ENCODE assay signal across 23 cellular contexts in genomic region chr1:165882168-165882837, GRCh38. TPM values are rescaled to one million over a fixed set of nuclear protein-coding genes. Genes with fewer than 3 reads are reported as not detected.
DNase-seq lines count a peak whose midpoint lies in the region; ATAC-seq and TF ChIP-seq lines count a peak whose summit lies in the region.
"Had no signal": no experiment of that assay in that cellular context is flagged by ENCODE, and none has a peak within 500 bp of the region (broad histone marks: within the 10 kb centered on the region; RNA-seq: fewer than 3 reads in every experiment).

No MANE protein-coding gene starts in this region.

- no peak overlapping the region for H3K4me2 ChIP-seq in MM.1S (ENCODE audit: low read depth, low read length)

- intact Hi-C loops in activated naive CD4-positive, alpha-beta T cell treated with anti-CD3 and anti-CD28 coated beads for 36 hours (cut with micrococcal nuclease), result no loop called here
- intact Hi-C loops in stomach (cut with DNase I; ENCODE audit: low total_unique reads), result no loop called here

- H3K27me3 Mint-ChIP-seq in activated naive CD4-positive, alpha-beta T cell treated with anti-CD3 and anti-CD28 coated beads for 36 hours (ENCODE audit: low read depth), result no peaks in the 10 kb centered on the region
- H3K27me3 Mint-ChIP-seq in WTC11 (ENCODE audit: low read depth), result no peaks in the 10 kb centered on the region
- no peaks in the 10 kb centered on the region for H3K27me3 Mint-ChIP-seq in progenitor cell of endocrine pancreas
- H3K27me3 Mint-ChIP-seq: CD4-positive, CD25-positive, alpha-beta regulatory T cell had no signal

- no peak overlapping the region for H3K4me3 ChIP-seq in stomach
- no peak overlapping the region for H3K4me3 ChIP-seq in MM.1S (ENCODE audit: low read length)
- H3K4me3 ChIP-seq: coronary artery, psoas muscle, upper lobe of left lung had no signal

- peaks cover 15 to 76% (median 55%) of the 10 kb centered on the region in 4 donors for H3K4me1 ChIP-seq in stomach
- H3K4me1 ChIP-seq in MM.1S (ENCODE audit: low read length), result peaks cover 29% of the 10 kb centered on the region

- CTCF ChIA-PET in activated naive CD4-positive, alpha-beta T cell treated with anti-CD3 and anti-CD28 coated beads for 36 hours (lab: Charles Lee), result no interaction called here
- CTCF ChIA-PET in WTC11 (lab: Charles Lee), result interaction anchor here (0.8 to 3.1 kb wide), 3 partner anchors 11 to 280 kb away, joined by 4 to 20 read pairs (median 7); no protein-coding TSS in a partner anchor

- H3K27ac Mint-ChIP-seq in activated naive CD4-positive, alpha-beta T cell treated with anti-CD3 and anti-CD28 coated beads, Interleukin-2, amount 50 U/mL, for 72 hours, result peak overlapping the region; percentile 46 to 50
- H3K27ac Mint-ChIP-seq in activated naive CD4-positive, alpha-beta T cell treated with anti-CD3 and anti-CD28 coated beads for 36 hours, result no peak overlapping the region
- H3K27ac Mint-ChIP-seq in WTC11, result peak overlapping the region; percentile 47; the same call in 1 of the 2 replicates
- no peak overlapping the region for H3K27ac Mint-ChIP-seq in progenitor cell of endocrine pancreas
- H3K27ac Mint-ChIP-seq: naive thymus-derived CD8-positive, alpha-beta T cell had no signal

- TF ChIP-seq EP300 in stomach (IDR thresholded peaks at IDR 0.05), result no peak

- H3K27me3 ChIP-seq in stomach (no peaks in the 10 kb centered on the region), MM.1S (replicated peaks; ENCODE audit: insufficient read depth, low read length) (no peaks in the 10 kb centered on the region)
- H3K27me3 ChIP-seq: upper lobe of left lung had no signal

- no peaks in the 10 kb centered on the region for H3K36me3 ChIP-seq in stomach
- no peaks in the 10 kb centered on the region for H3K36me3 ChIP-seq in MM.1S (replicated peaks; ENCODE audit: insufficient read depth, low read length)
- H3K36me3 ChIP-seq: upper lobe of left lung had no signal

- H3K9ac ChIP-seq in MM.1S (ENCODE audit: low read length), result no peak overlapping the region

- no peaks in the 10 kb centered on the region; the same call in 1 of the 2 replicates for H3F3A ChIP-seq in MM.1S (ENCODE audit: insufficient read depth, low read length)

- H4K20me1 ChIP-seq in MM.1S (ENCODE audit: insufficient read depth, low read length), result peaks cover 70% of the 10 kb centered on the region

- peak overlapping the region in 3 of 5 donors; percentile 34 to 39 (median 38) for H3K27ac ChIP-seq in stomach
- no peak overlapping the region for H3K27ac ChIP-seq in MM.1S (ENCODE audit: low read length)
- H3K27ac ChIP-seq: coronary artery, epithelial cell of prostate, psoas muscle, upper lobe of left lung had no signal

- H3K4me3 Mint-ChIP-seq in activated naive CD4-positive, alpha-beta T cell treated with anti-CD3 and anti-CD28 coated beads for 36 hours, result no peak overlapping the region
- no peak overlapping the region for H3K4me3 Mint-ChIP-seq in WTC11
- H3K4me3 Mint-ChIP-seq in progenitor cell of endocrine pancreas (ENCODE audit: low read depth), result no peak overlapping the region
- H3K4me3 Mint-ChIP-seq: CD4-positive, CD25-positive, alpha-beta regulatory T cell; naive thymus-derived CD8-positive, alpha-beta T cell had no signal

- no peak for DNase-seq in activated naive CD4-positive, alpha-beta T cell treated with anti-CD3 and anti-CD28 coated beads, Interleukin-2, amount 50 U/mL, for 72 hours (ENCODE audit: low spot score in 2 of 2)
- DNase-seq in activated naive CD4-positive, alpha-beta T cell treated with anti-CD3 and anti-CD28 coated beads for 36 hours, result no peak
- DNase-seq in WTC11 (ENCODE audit: low spot score) (no peak), stomach (no peak), progenitor cell of endocrine pancreas (ENCODE audit: low spot score, unreplicated experiment) (no peak), MM.1S (no peak), NCI-H1436 treated with DMSO at 0.1 percent for 48 hours (lab: John Stamatoyannopoulos, UW) (no peak)
- DNase-seq: activated CD4-positive, CD25-positive, alpha-beta regulatory T cell treated with anti-CD3 and anti-CD28 coated beads, Interleukin-2, amount 50 U/mL, for 72 hours; activated naive CD4-positive, alpha-beta T cell treated with Interleukin-2 at 50 U/mL for 16 hours; CD4-positive, CD25-positive, alpha-beta regulatory T cell; DMS79; KG1; mammary epithelial cell; naive thymus-derived CD8-positive, alpha-beta T cell; NCI-H1092 treated with DMSO at 0.1 percent for 48 hours; NK-92 treated with Interleukin-12 subunit alpha and Interleukin-12 subunit beta, amount 100 ng/mL, for 24 hours; psoas muscle; SIG-M5; stimulated activated naive CD4-positive, alpha-beta T cell treated with Interleukin-2 at 50 U/mL for 16 hours; upper lobe of left lung had no signal

- 71 to 76% (median 75%) methylated on average over 3 of the region's 3 CpGs for WGBS in stomach, 5 donors

- H3K9me3 Mint-ChIP-seq in activated naive CD4-positive, alpha-beta T cell treated with anti-CD3 and anti-CD28 coated beads, Interleukin-2, amount 50 U/mL, for 72 hours, result no peaks in the 10 kb centered on the region
- H3K9me3 Mint-ChIP-seq in activated naive CD4-positive, alpha-beta T cell treated with anti-CD3 and anti-CD28 coated beads for 36 hours, result no peaks in the 10 kb centered on the region
- H3K9me3 Mint-ChIP-seq in WTC11 (peaks cover 12% of the 10 kb centered on the region), progenitor cell of endocrine pancreas (ENCODE audit: low read depth) (peaks cover 9% of the 10 kb centered on the region)

- peaks cover 100% of the 10 kb centered on the region for H3K79me2 ChIP-seq in MM.1S (ENCODE audit: low read length)

- TF ChIP-seq CTCF in WTC11 (IDR thresholded peaks at IDR 0.05) (no peak), stomach (IDR thresholded peaks at IDR 0.05) (no peak), progenitor cell of endocrine pancreas (IDR thresholded peaks at IDR 0.05; ENCODE audit: unreplicated experiment) (no peak), MM.1S (IDR thresholded peaks at IDR 0.05; ENCODE audit: low read length) (no peak)

- no peak for TF ChIP-seq POLR2A in stomach (IDR thresholded peaks at IDR 0.05)

- H3K36me3 Mint-ChIP-seq in activated naive CD4-positive, alpha-beta T cell treated with anti-CD3 and anti-CD28 coated beads, Interleukin-2, amount 50 U/mL, for 72 hours, result peaks cover 14 to 17% of the 10 kb centered on the region in 2 donors
- H3K36me3 Mint-ChIP-seq in activated naive CD4-positive, alpha-beta T cell treated with anti-CD3 and anti-CD28 coated beads for 36 hours (ENCODE audit: low read depth), result peaks cover 10% of the 10 kb centered on the region
- H3K36me3 Mint-ChIP-seq in WTC11 (peaks cover 20% of the 10 kb centered on the region), progenitor cell of endocrine pancreas (ENCODE audit: insufficient read depth) (peaks cover 11% of the 10 kb centered on the region)

- POLR2A ChIA-PET in WTC11 (lab: Charles Lee), result no interaction called here

- peaks cover 24% of the 10 kb centered on the region for H3K4me1 Mint-ChIP-seq in activated naive CD4-positive, alpha-beta T cell treated with anti-CD3 and anti-CD28 coated beads for 36 hours (ENCODE audit: low read depth)
- peaks cover 60% of the 10 kb centered on the region for H3K4me1 Mint-ChIP-seq in WTC11
- peaks cover 30% of the 10 kb centered on the region for H3K4me1 Mint-ChIP-seq in progenitor cell of endocrine pancreas (ENCODE audit: low read depth)

- H3K9me3 ChIP-seq in stomach, result no peaks in the 10 kb centered on the region
- H3K9me3 ChIP-seq in MM.1S (replicated peaks; ENCODE audit: insufficient read depth, low read length), result no peaks in the 10 kb centered on the region
- H3K9me3 ChIP-seq: psoas muscle, upper lobe of left lung had no signal

- H3K9me2 ChIP-seq in MM.1S (replicated peaks; ENCODE audit: insufficient read depth, low read length), result no peaks in the 10 kb centered on the region

- no peak overlapping the region for H2AFZ ChIP-seq in MM.1S (ENCODE audit: low read length)

- ATAC-seq in activated naive CD4-positive, alpha-beta T cell treated with anti-CD3 and anti-CD28 coated beads, Interleukin-2, amount 50 U/mL, for 72 hours, result no peak
- ATAC-seq in HG03025 (IDR thresholded peaks at IDR 0.05; ENCODE audit: low FRiP score, unreplicated experiment) (peak; percentile 49), WTC11 (no peak; the same call in 1 of the 2 replicates)
- ATAC-seq: naive thymus-derived CD8-positive, alpha-beta T cell had no signal

TF ChIP-seq in WTC11, 78 proteins besides CTCF, POLR2A, EP300 and RAD21 (continues in another document):
- TF ChIP-seq USF2 (CRISPR knock-in tag; IDR thresholded peaks at IDR 0.05) (no peak), PRRX2 (CRISPR knock-in tag; IDR thresholded peaks at IDR 0.05) (no peak), PREB (CRISPR knock-in tag; IDR thresholded peaks at IDR 0.05; ENCODE audit: borderline replicate concordance) (no peak)

RNA-seq across cellular contexts. Expression of gene UCK2, which starts 54.9 kb away (rescaled TPM):
- 10 to 100 TPM; 37.0 to 61.6 TPM for total RNA-seq in activated naive CD4-positive, alpha-beta T cell treated with anti-CD3 and anti-CD28 coated beads, Interleukin-2, amount 50 U/mL, for 72 hours
- total RNA-seq in activated naive CD4-positive, alpha-beta T cell treated with anti-CD3 and anti-CD28 coated beads for 36 hours, result 10 to 100 TPM; 58.8 to 61.5 TPM
- total RNA-seq in WTC11 (2021) (74.3 to 85.7 TPM (median 79.2 TPM) in 3 replicates), stomach (10 to 100 TPM; 12.3 to 72.8 (median 40.4) TPM), progenitor cell of endocrine pancreas (29.7 and 30.6 TPM in 2 replicates)
- 10 to 100 TPM; 16.5 to 21.5 (median 20.5) TPM for polyA plus RNA-seq in stomach

Comparison
In these comparisons a context has a peak if more than half of its experiments do, and no peak if none do; other contexts are left out.
1. H3K27ac Mint-ChIP-seq: peak in activated naive CD4-positive, alpha-beta T cell treated with anti-CD3 and anti-CD28 coated beads, Interleukin-2, amount 50 U/mL, for 72 hours (2 of 2) and WTC11 (single experiment); none in activated naive CD4-positive, alpha-beta T cell treated with anti-CD3 and anti-CD28 coated beads for 36 hours (single experiment) and progenitor cell of endocrine pancreas (single experiment).